In genomic region chr17:50198026-50198669, GRCh38 we compare ENCODE assay signal across 8 cellular contexts. TPM values are rescaled to one million over a fixed set of nuclear protein-coding genes. Genes with fewer than 3 reads are reported as not detected.
DNase-seq lines count a peak whose midpoint lies in the region; TF ChIP-seq lines count a peak whose summit lies in the region.

No MANE protein-coding gene starts in this region.

- no peaks in the 10 kb centered on the region for H3K36me3 Mint-ChIP-seq in activated CD4-positive, alpha-beta T cell treated with anti-CD3 and anti-CD28 coated beads, Interleukin-2, amount 10 ng/mL, durations not matched to agents 24 days and 14 days (ENCODE audit: low read depth)

- H3K27ac ChIP-seq in muscle layer of duodenum (ENCODE audit: low read length) (peak overlapping the region; percentile 72), stomach (peak overlapping the region in 4 of 5 donors; percentile 89 to 93 (median 91))

- DNase-seq in NCI-H1436 (lab: John Stamatoyannopoulos, UW) (peak; percentile 43), NCI-H1436 treated with DMSO at 0.1 percent for 48 hours (lab: John Stamatoyannopoulos, UW) (no peak), NCI-H2227 (lab: John Stamatoyannopoulos, UW; ENCODE audit: unreplicated experiment) (peak; percentile 52), stomach (peak; percentile 73), DMS79 (lab: John Stamatoyannopoulos, UW) (no peak)
- peak; percentile 92 for DNase-seq in activated CD4-positive, alpha-beta T cell treated with anti-CD3 and anti-CD28 coated beads, Interleukin-2, amount 10 ng/mL, durations not matched to agents 24 days and 14 days
- peak; percentile 47 for DNase-seq in effector CD4-positive, alpha-beta T cell

- 15 to 28% (median 22%) methylated on average over 7 of the region's 7 CpGs for WGBS in stomach, 5 donors

- TF ChIP-seq CTCF in stomach (IDR thresholded peaks at IDR 0.05) = peak in 5 of 7 experiments; percentile 40 to 71 (median 45)

- peaks cover 39 to 58% of the 10 kb centered on the region in 2 donors for H3K36me3 ChIP-seq in muscle layer of duodenum (ENCODE audit: control insufficient read depth in 1 of 2, insufficient read depth in 2 of 2, low read length in 2 of 2)
- peaks cover 48 to 56% (median 50%) of the 10 kb centered on the region in 4 donors for H3K36me3 ChIP-seq in stomach

- intact Hi-C loops in activated CD4-positive, alpha-beta T cell treated with anti-CD3 and anti-CD28 coated beads, Interleukin-2, amount 10 ng/mL, durations not matched to agents 24 days and 14 days (cut with micrococcal nuclease) = loop anchor here (1.0 to 2.0 kb wide), 2 partner anchors 17 to 29 kb away; no protein-coding TSS in a partner anchor
- intact Hi-C loops in stomach (cut with DNase I; ENCODE audit: low total_unique reads) = no loop called here

- H3K27me3 ChIP-seq in muscle layer of duodenum (ENCODE audit: low read depth, low read length) (peaks cover 8% of the 10 kb centered on the region), stomach (peaks cover 0 to 36% (median 14%) of the 10 kb centered on the region in 3 donors)

- no peak for TF ChIP-seq EP300 in stomach (IDR thresholded peaks at IDR 0.05)

- TF ChIP-seq POLR2A in stomach (IDR thresholded peaks at IDR 0.05) = no peak

- H3K4me1 Mint-ChIP-seq in activated CD4-positive, alpha-beta T cell treated with anti-CD3 and anti-CD28 coated beads, Interleukin-2, amount 10 ng/mL, durations not matched to agents 24 days and 14 days = peaks cover 13% of the 10 kb centered on the region

- H3K9me3 ChIP-seq in muscle layer of duodenum (ENCODE audit: control insufficient read depth in 1 of 2, low read length in 2 of 2) (no peaks in the 10 kb centered on the region), stomach (no peaks in the 10 kb centered on the region)

- H3K4me3 ChIP-seq in muscle layer of duodenum (ENCODE audit: low read depth in 1 of 2, low read length in 2 of 2) = peak overlapping the region in 1 of 2 donors; percentile 13
- peak overlapping the region in 2 of 4 donors; percentile 1 to 49 for H3K4me3 ChIP-seq in stomach

- peaks cover 14 to 61% of the 10 kb centered on the region in 2 donors for H3K4me1 ChIP-seq in muscle layer of duodenum (ENCODE audit: control insufficient read depth in 1 of 2, insufficient read depth in 2 of 2, low read length in 2 of 2)
- H3K4me1 ChIP-seq in stomach = peaks cover 23 to 72% (median 48%) of the 10 kb centered on the region in 4 donors

- H3K4me3 Mint-ChIP-seq in activated CD4-positive, alpha-beta T cell treated with anti-CD3 and anti-CD28 coated beads, Interleukin-2, amount 10 ng/mL, durations not matched to agents 24 days and 14 days = no peak overlapping the region

- H3K9me3 Mint-ChIP-seq in activated CD4-positive, alpha-beta T cell treated with anti-CD3 and anti-CD28 coated beads, Interleukin-2, amount 10 ng/mL, durations not matched to agents 24 days and 14 days = no peaks in the 10 kb centered on the region

- peaks cover 44% of the 10 kb centered on the region for H3K27me3 Mint-ChIP-seq in activated CD4-positive, alpha-beta T cell treated with anti-CD3 and anti-CD28 coated beads, Interleukin-2, amount 10 ng/mL, durations not matched to agents 24 days and 14 days

- H3K27ac Mint-ChIP-seq in activated CD4-positive, alpha-beta T cell treated with anti-CD3 and anti-CD28 coated beads, Interleukin-2, amount 10 ng/mL, durations not matched to agents 24 days and 14 days = peak overlapping the region; percentile 7

RNA-seq across cellular contexts. Expression of gene COL1A1, which starts 3.3 kb away (rescaled TPM):
- 1.6 and 2.0 TPM in 2 replicates for total RNA-seq in activated CD4-positive, alpha-beta T cell treated with anti-CD3 and anti-CD28 coated beads, Interleukin-2, amount 10 ng/mL, durations not matched to agents 24 days and 14 days
- 1,000 to 10,000 TPM in 1 of 5 donors, 100 to 1,000 TPM in 3, 10 to 100 TPM in 1; 87.0 to 1,931 (median 219) TPM for total RNA-seq in stomach
- polyA plus RNA-seq in stomach = 10 to 100 TPM; 17.9 to 60.0 (median 24.9) TPM

RNA-seq across cellular contexts. Expression of gene SGCA, which starts 32.3 kb away (rescaled TPM):
- 0.30 TPM in 1 of 2 replicates, not detected in the other for total RNA-seq in activated CD4-positive, alpha-beta T cell treated with anti-CD3 and anti-CD28 coated beads, Interleukin-2, amount 10 ng/mL, durations not matched to agents 24 days and 14 days
- total RNA-seq in stomach = 10 to 100 TPM in 3 of 5 donors, 1 to 10 TPM in 2; 5.4 to 89.3 (median 21.4) TPM
- 10 to 100 TPM in 1 of 3 donors, 1 to 10 TPM in 2; 6.0 to 24.3 (median 8.7) TPM for polyA plus RNA-seq in stomach

RNA-seq across cellular contexts. Expression of gene PPP1R9B, which starts 47.7 kb away (rescaled TPM):
- total RNA-seq in activated CD4-positive, alpha-beta T cell treated with anti-CD3 and anti-CD28 coated beads, Interleukin-2, amount 10 ng/mL, durations not matched to agents 24 days and 14 days = 90.1 and 91.3 TPM in 2 replicates
- 10 to 100 TPM; 11.6 to 64.2 (median 22.5) TPM for total RNA-seq in stomach
- polyA plus RNA-seq in stomach = 10 to 100 TPM; 13.1 to 28.8 (median 14.2) TPM

Comparison
In these comparisons a context has a peak if more than half of its experiments do, and no peak if none do; other contexts are left out.
1. DNase-seq: peak in NCI-H1436 (single experiment), NCI-H2227 (single experiment), activated CD4-positive, alpha-beta T cell treated with anti-CD3 and anti-CD28 coated beads, Interleukin-2, amount 10 ng/mL, durations not matched to agents 24 days and 14 days (single experiment), effector CD4-positive, alpha-beta T cell (single experiment) and stomach (single experiment); none in NCI-H1436 treated with DMSO at 0.1 percent for 48 hours (single experiment) and DMS79 (single experiment).
2. RNA of gene COL1A1, which starts 3.3 kb away (total RNA-seq): 87.0 to 1,931 TPM in stomach; 1.6 to 2.0 TPM in activated CD4-positive, alpha-beta T cell treated with anti-CD3 and anti-CD28 coated beads, Interleukin-2, amount 10 ng/mL, durations not matched to agents 24 days and 14 days; every median in the first group is over 10 times any median in the second.